1 cellular context compared by ENCODE assay signal in genomic region chr17:19648475-19649406, GRCh38.
A peak's percentile ranks its signal among the peaks of the same experiment; 100 is the strongest.
TF ChIP-seq lines count a peak whose summit lies in the region.

Gene ALDH3A2, plus strand, starts transcription at chr17:19648751. Its CDS starts 221 bp downstream, at chr17:19648972.

TF ChIP-seq in HepG2, 621 proteins besides CTCF, POLR2A, EP300 and RAD21 (continued from another document and continues in another):
- peak; percentile 82; the same call in 1 of the 2 replicates for TF ChIP-seq THAP7 (CRISPR knock-in tag; IDR thresholded peaks at IDR 0.05)
- TF ChIP-seq SMARCE1 (IDR thresholded peaks at IDR 0.05; ENCODE audit: borderline replicate concordance), result no peak
- TF ChIP-seq ZC3H13 (CRISPR knock-in tag; IDR thresholded peaks at IDR 0.05), result peak; percentile 91
- TF ChIP-seq ZNF234 (CRISPR knock-in tag; conservative IDR thresholded peaks at IDR 0.05), result peak; percentile 93
- no peak for TF ChIP-seq MATR3 (CRISPR knock-in tag; IDR thresholded peaks at IDR 0.05)
- TF ChIP-seq BCLAF1 (IDR thresholded peaks at IDR 0.05), result no peak
- TF ChIP-seq JUNB (CRISPR knock-in tag; IDR thresholded peaks at IDR 0.05; ENCODE audit: borderline replicate concordance), result no peak; the same call in 1 of the 2 replicates
- peak; percentile 54; the same call in 1 of the 2 replicates for TF ChIP-seq JUND (CRISPR knock-in tag; IDR thresholded peaks at IDR 0.05)
- TF ChIP-seq ZSCAN20 (CRISPR knock-in tag; IDR thresholded peaks at IDR 0.05; ENCODE audit: borderline replicate concordance), result peak; percentile 96
- TF ChIP-seq ZNF557 (CRISPR knock-in tag; IDR thresholded peaks at IDR 0.05), result peak; percentile 98
- TF ChIP-seq ETV5 (CRISPR knock-in tag; IDR thresholded peaks at IDR 0.05; ENCODE audit: borderline replicate concordance), result peak; percentile 83
- peak; percentile 97; the same call in 1 of the 2 replicates for TF ChIP-seq ZNF709 (CRISPR knock-in tag; IDR thresholded peaks at IDR 0.05)
- TF ChIP-seq ZNF713 (CRISPR knock-in tag; IDR thresholded peaks at IDR 0.05), result no peak
- TF ChIP-seq TGIF2 (CRISPR knock-in tag; IDR thresholded peaks at IDR 0.05), result no peak; the same call in 1 of the 2 replicates
- TF ChIP-seq ZHX2 (IDR thresholded peaks at IDR 0.05; ENCODE audit: low read depth), result peak; percentile 1
- TF ChIP-seq ZHX2 (CRISPR knock-in tag; IDR thresholded peaks at IDR 0.05; ENCODE audit: borderline replicate concordance), result peak; percentile 74; the same call in 1 of the 2 replicates
- peak; percentile 86; the same call in 1 of the 2 replicates for TF ChIP-seq ZBTB39 (CRISPR knock-in tag; IDR thresholded peaks at IDR 0.05)
- peak; percentile 52; the same call in 1 of the 2 replicates for TF ChIP-seq SIX1 (CRISPR knock-in tag; IDR thresholded peaks at IDR 0.05; ENCODE audit: borderline replicate concordance)
- TF ChIP-seq ZFP36L1 (CRISPR knock-in tag; IDR thresholded peaks at IDR 0.05), result peak; percentile 82; the same call in 1 of the 2 replicates
- TF ChIP-seq POGZ (CRISPR knock-in tag; IDR thresholded peaks at IDR 0.05), result peak; percentile 94
- TF ChIP-seq ZNF777 (CRISPR knock-in tag; IDR thresholded peaks at IDR 0.05), result peak; percentile 66
- peak; percentile 98 for TF ChIP-seq MTERF4 (CRISPR knock-in tag; IDR thresholded peaks at IDR 0.05)
- TF ChIP-seq HOXA7 (CRISPR knock-in tag; IDR thresholded peaks at IDR 0.05), result 0 out of 2 replicates have a peak, but pooled peaks have one; percentile 67
- peak; percentile 86 for TF ChIP-seq GABPB1 (CRISPR knock-in tag; IDR thresholded peaks at IDR 0.05)
- TF ChIP-seq NCOA2 (CRISPR knock-in tag; IDR thresholded peaks at IDR 0.05), result peak; percentile 76; the same call in 1 of the 2 replicates
- peak; percentile 83 for TF ChIP-seq DMAP1 (CRISPR knock-in tag; IDR thresholded peaks at IDR 0.05)
- TF ChIP-seq KLF11 (CRISPR knock-in tag; IDR thresholded peaks at IDR 0.05), result no peak
- no peak for TF ChIP-seq CENPX (CRISPR knock-in tag; IDR thresholded peaks at IDR 0.05)
- peak; percentile 92 for TF ChIP-seq ZNF446 (CRISPR knock-in tag; IDR thresholded peaks at IDR 0.05)
- peak; percentile 92 for TF ChIP-seq HIVEP1 (CRISPR knock-in tag; IDR thresholded peaks at IDR 0.05)
- 0 out of 2 replicates have a peak, but pooled peaks have one; percentile 46 for TF ChIP-seq PAF1 (CRISPR knock-in tag; IDR thresholded peaks at IDR 0.05)
- TF ChIP-seq DRAP1 (CRISPR knock-in tag; IDR thresholded peaks at IDR 0.05), result peak; percentile 95
- no peak for TF ChIP-seq GTF2F1 (IDR thresholded peaks at IDR 0.05; ENCODE audit: low read length)
- peak; percentile 92; the same call in 1 of the 2 replicates for TF ChIP-seq PRMT3 (CRISPR knock-in tag; IDR thresholded peaks at IDR 0.05; ENCODE audit: borderline replicate concordance, low read depth)
- peak; percentile 91; the same call in 1 of the 2 replicates for TF ChIP-seq ZNF788 (CRISPR knock-in tag; IDR thresholded peaks at IDR 0.05; ENCODE audit: borderline replicate concordance)
- peak; percentile 86; the same call in 1 of the 2 replicates for TF ChIP-seq ZNF414 (CRISPR knock-in tag; IDR thresholded peaks at IDR 0.05)
- no peak for TF ChIP-seq SNRNP70 (IDR thresholded peaks at IDR 0.05; ENCODE audit: low read depth, low read length)
- peak; percentile 97 for TF ChIP-seq TAF1 (CRISPR knock-in tag; IDR thresholded peaks at IDR 0.05)
- peak; percentile 96 for TF ChIP-seq ZNF776 (CRISPR knock-in tag; IDR thresholded peaks at IDR 0.05)
- peak; percentile 57; the same call in 1 of the 2 replicates for TF ChIP-seq ZNF652 (CRISPR knock-in tag; IDR thresholded peaks at IDR 0.05; ENCODE audit: borderline replicate concordance, low read depth)
- TF ChIP-seq ZNF503 (CRISPR knock-in tag; IDR thresholded peaks at IDR 0.05), result peak; percentile 85; the same call in 1 of the 2 replicates
- TF ChIP-seq SP140L (CRISPR knock-in tag; IDR thresholded peaks at IDR 0.05; ENCODE audit: borderline replicate concordance), result no peak
- TF ChIP-seq ZMYM3 (CRISPR knock-in tag; IDR thresholded peaks at IDR 0.05), result peak; percentile 81; the same call in 1 of the 2 replicates
- TF ChIP-seq HOXA9 (CRISPR knock-in tag; IDR thresholded peaks at IDR 0.05; ENCODE audit: borderline replicate concordance), result peak; percentile 91
- no peak; the same call in 1 of the 2 replicates for TF ChIP-seq SAFB2 (CRISPR knock-in tag; IDR thresholded peaks at IDR 0.05; ENCODE audit: borderline replicate concordance, low read depth)
- TF ChIP-seq ZNF251 (CRISPR knock-in tag; IDR thresholded peaks at IDR 0.05), result no peak
- TF ChIP-seq ZMYM2 (CRISPR knock-in tag; IDR thresholded peaks at IDR 0.05), result peak; percentile 98
- no peak for TF ChIP-seq ATF1 (CRISPR knock-in tag; IDR thresholded peaks at IDR 0.05)
- peak; percentile 99 for TF ChIP-seq ZNF605 (CRISPR knock-in tag; IDR thresholded peaks at IDR 0.05)
- TF ChIP-seq MED8 (CRISPR knock-in tag; IDR thresholded peaks at IDR 0.05; ENCODE audit: insufficient replicate concordance), result peak; percentile 94
- TF ChIP-seq THYN1 (CRISPR knock-in tag; IDR thresholded peaks at IDR 0.05; ENCODE audit: borderline replicate concordance, low read depth), result no peak
- peak; percentile 93 for TF ChIP-seq ZSCAN31 (CRISPR knock-in tag; IDR thresholded peaks at IDR 0.05; ENCODE audit: low read depth)
- TF ChIP-seq ZGPAT (CRISPR knock-in tag; IDR thresholded peaks at IDR 0.05), result peak; percentile 99
- TF ChIP-seq ATM (IDR thresholded peaks at IDR 0.05; ENCODE audit: borderline replicate concordance), result no peak
